Comparison of ENCODE assay signal across 22 cellular contexts in genomic region chr1:204334455-204334854, GRCh38.
"Had no signal": no experiment of that assay in that cellular context is flagged by ENCODE, and none has a peak within 500 bp of the region (broad histone marks: within the 10 kb centered on the region; RNA-seq: fewer than 3 reads in every experiment).

No MANE protein-coding gene starts in this region.

- DNase-seq: colonic mucosa; cortex of kidney; dorsolateral prefrontal cortex; effector CD4-positive, alpha-beta T cell; effector CD8-positive, alpha-beta T cell; effector memory CD4-positive, alpha-beta T cell; effector memory CD8-positive, alpha-beta T cell; endodermal cell; erythroblast; esophagus squamous epithelium; foreskin fibroblast; foreskin keratinocyte; foreskin melanocyte; gastrocnemius medialis; glutamatergic neuron; heart left ventricle; heart right ventricle had no signal

- H3K36me3 ChIP-seq: colonic mucosa, esophagus muscularis mucosa, esophagus squamous epithelium, gastrocnemius medialis, gastroesophageal sphincter, heart left ventricle, heart right ventricle had no signal

- H3K4me3 ChIP-seq: colonic mucosa, coronary artery, dorsolateral prefrontal cortex, esophagus muscularis mucosa, esophagus squamous epithelium, gastrocnemius medialis, gastroesophageal sphincter, heart left ventricle, heart right ventricle, hepatocyte had no signal

- H3K27ac ChIP-seq: coronary artery, epithelial cell of prostate, esophagus muscularis mucosa, esophagus squamous epithelium, foreskin keratinocyte, gastrocnemius medialis, gastroesophageal sphincter, heart left ventricle, heart right ventricle had no signal

- H3K27me3 ChIP-seq: colonic mucosa, dorsolateral prefrontal cortex, esophagus squamous epithelium, gastrocnemius medialis, heart left ventricle, heart right ventricle, hepatocyte had no signal

- H3K4me1 ChIP-seq: foreskin keratinocyte had no signal

- H3K9me3 ChIP-seq: colonic mucosa, esophagus muscularis mucosa, esophagus squamous epithelium, gastrocnemius medialis, gastroesophageal sphincter, heart left ventricle had no signal
